ENCODE assay signal across 9 cellular contexts in genomic region chr2:187994464-187995331, GRCh38.
A peak's percentile ranks its signal among the peaks of the same experiment; 100 is the strongest.
DNase-seq lines count a peak whose midpoint lies in the region; ATAC-seq, FAIRE-seq and TF ChIP-seq lines count a peak whose summit lies in the region.
"Had no signal": no experiment of that assay in that cellular context is flagged by ENCODE, and none has a peak within 500 bp of the region (broad histone marks: within the 10 kb centered on the region; RNA-seq: fewer than 3 reads in every experiment).

No MANE protein-coding gene starts in this region.

- ATAC-seq in GM19035 (IDR thresholded peaks at IDR 0.05; ENCODE audit: unreplicated experiment), result no peak

- H3K4me3 ChIP-seq in cardiac muscle cell (no peak overlapping the region), foreskin fibroblast (ENCODE audit: low read depth in 1 of 2, low read length in 2 of 2) (no peak overlapping the region)

- TF ChIP-seq CTCF in cardiac muscle cell (IDR thresholded peaks at IDR 0.05; ENCODE audit: low read depth, low read length), result no peak
- no peak for TF ChIP-seq CTCF in foreskin fibroblast (IDR thresholded peaks at IDR 0.05; ENCODE audit: low read depth, low read length)

- DNase-seq in cardiac muscle cell (ENCODE audit: low read depth in 1 of 2, low spot score in 1 of 2) (peak; percentile 12 to 73), cardiac septum (ENCODE audit: low spot score) (no peak), NCI-H510A (lab: John Stamatoyannopoulos, UW) (peak; percentile 73), foreskin fibroblast (peak; percentile 78 to 87), ecto neural progenitor cell (ENCODE audit: low spot score) (no peak), hippocampal formation (lab: John Stamatoyannopoulos, UW) (no peak), urothelium cell line (ENCODE audit: low spot score) (no peak)

- H3K36me3 ChIP-seq in cardiac muscle cell, result no peaks in the 10 kb centered on the region

- H3K27me3 ChIP-seq in cardiac muscle cell, result no peaks in the 10 kb centered on the region

- intact Hi-C loops in cardiac septum (cut with DNase I), result no loop called here

- FAIRE-seq in urothelium cell line (lab: Jason Lieb, UNC), result no peak
- FAIRE-seq: frontal cortex had no signal

- peak overlapping the region; percentile 61 for H3K27ac ChIP-seq in cardiac muscle cell

- H3K4me1 ChIP-seq in cardiac muscle cell (ENCODE audit: low read depth), result peaks cover 26% of the 10 kb centered on the region

- H3K9me3 ChIP-seq in cardiac muscle cell (ENCODE audit: low read depth), result no peaks in the 10 kb centered on the region

Comparison
In these comparisons a context has a peak if more than half of its experiments do, and no peak if none do; other contexts are left out.
1. DNase-seq: peak in cardiac muscle cell (2 of 2), NCI-H510A (single experiment) and foreskin fibroblast (2 of 2); none in cardiac septum (single experiment), ecto neural progenitor cell (single experiment), hippocampal formation (0 of 2) and urothelium cell line (single experiment).